33 cellular contexts compared by ENCODE assay signal in genomic region chr5:6861667-6862066, GRCh38.
"Had no signal": no experiment of that assay in that cellular context is flagged by ENCODE, and none has a peak within 500 bp of the region (broad histone marks: within the 10 kb centered on the region; RNA-seq: fewer than 3 reads in every experiment).

No MANE protein-coding gene starts in this region.

- H3K9me3 Mint-ChIP-seq: activated B cell treated with CpG ODN at 0.5 μM for 24 hours; activated CD4-positive, alpha-beta T cell treated with anti-CD3 and anti-CD28 coated beads, Interleukin-2, amount 10 ng/mL, durations not matched to agents 24 days and 14 days; activated naive CD8-positive, alpha-beta T cell treated with anti-CD3 and anti-CD28 coated beads, Interleukin-2, amount 50 U/mL, for 24 hours; central memory CD8-positive, alpha-beta T cell had no signal

- DNase-seq: activated B cell treated with CpG ODN at 0.5 μM for 24 hours; activated CD4-positive, alpha-beta T cell treated with anti-CD3 and anti-CD28 coated beads for 1 hour; activated CD4-positive, alpha-beta T cell treated with anti-CD3 and anti-CD28 coated beads, Interleukin-2, amount 10 ng/mL, durations not matched to agents 24 days and 14 days; activated CD4-positive, alpha-beta T cell treated with anti-CD3 and anti-CD28 coated beads, Interleukin-2, amount 50 U/mL, for 48 hours; activated CD8-positive, alpha-beta memory T cell treated with anti-CD3 and anti-CD28 coated beads, Interleukin-2, amount 10 ng/mL, durations not matched to agents 7 days and 5 days; activated effector memory CD4-positive, alpha-beta T cell treated with anti-CD3 and anti-CD28 coated beads, Interleukin-2, amount 50 U/mL, for 16 hours; activated naive CD4-positive, alpha-beta T cell treated with Interleukin-2 at 50 U/mL for 16 hours; activated naive CD8-positive, alpha-beta T cell treated with anti-CD3 and anti-CD28 coated beads, Interleukin-2, amount 50 U/mL, for 24 hours; activated T-cell treated with anti-CD3 and anti-CD28 coated beads, Interleukin-2, amount 50 U/mL, for 24 hours; amniotic stem cell; body of pancreas; MV-4-11; NCI-H1092 treated with DMSO at 0.1 percent for 48 hours; NCI-H1417 treated with DMSO at 0.1 percent for 48 hours; NCI-H1694; NCI-H2029; NCI-H2107; NCI-H2171 treated with DMSO at 0.1 percent for 48 hours; NCI-H226; NCI-H510A; NCI-H526 treated with DMSO at 0.1 percent for 48 hours; NK-92 treated with Interleukin-12 subunit alpha and Interleukin-12 subunit beta, amount 100 ng/mL, for 24 hours; OCI-M1; Right ventricle myocardium superior; SJCRH30; SW 1271 had no signal

- H3K27ac Mint-ChIP-seq: activated B cell treated with CpG ODN at 0.5 μM for 24 hours; activated CD4-positive, alpha-beta T cell treated with anti-CD3 and anti-CD28 coated beads, Interleukin-2, amount 10 ng/mL, durations not matched to agents 24 days and 14 days; activated CD8-positive, alpha-beta memory T cell treated with anti-CD3 and anti-CD28 coated beads, Interleukin-2, amount 10 ng/mL, durations not matched to agents 7 days and 5 days; activated naive CD4-positive, alpha-beta T cell treated with anti-CD3 and anti-CD28 coated beads, Interleukin-2, amount 50 U/mL, for 72 hours; activated naive CD8-positive, alpha-beta T cell treated with anti-CD3 and anti-CD28 coated beads, Interleukin-2, amount 50 U/mL, for 24 hours; activated T-cell treated with anti-CD3 and anti-CD28 coated beads, Interleukin-2, amount 50 U/mL, for 24 hours; T-helper 2 cell treated with Interferon-gamma antibody and Interleukin-4, amounts not matched to agents 5 μg/mL and 100 μg/mL, for 36 hours had no signal

- H3K4me1 ChIP-seq: ascending aorta, body of pancreas, SJCRH30 had no signal

- H3K27me3 Mint-ChIP-seq: activated B cell treated with CpG ODN at 0.5 μM for 24 hours; activated CD4-positive, alpha-beta T cell treated with anti-CD3 and anti-CD28 coated beads, Interleukin-2, amount 10 ng/mL, durations not matched to agents 24 days and 14 days; activated CD8-positive, alpha-beta memory T cell treated with anti-CD3 and anti-CD28 coated beads, Interleukin-2, amount 10 ng/mL, durations not matched to agents 7 days and 5 days; activated naive CD8-positive, alpha-beta T cell treated with anti-CD3 and anti-CD28 coated beads, Interleukin-2, amount 50 U/mL, for 24 hours; central memory CD8-positive, alpha-beta T cell had no signal

- ATAC-seq: activated CD8-positive, alpha-beta memory T cell treated with anti-CD3 and anti-CD28 coated beads, Interleukin-2, amount 10 ng/mL, durations not matched to agents 7 days and 5 days; activated naive CD4-positive, alpha-beta T cell treated with anti-CD3 and anti-CD28 coated beads, Interleukin-2, amount 50 U/mL, for 72 hours; activated naive CD8-positive, alpha-beta T cell treated with anti-CD3 and anti-CD28 coated beads, Interleukin-2, amount 50 U/mL, for 24 hours; body of pancreas; Panc1; SK-N-SH treated with all-trans-retinoic acid at 6 μM for 48 hours had no signal

- H3K4me1 Mint-ChIP-seq: activated B cell treated with CpG ODN at 0.5 μM for 24 hours; activated CD4-positive, alpha-beta T cell treated with anti-CD3 and anti-CD28 coated beads, Interleukin-2, amount 10 ng/mL, durations not matched to agents 24 days and 14 days; activated CD8-positive, alpha-beta memory T cell treated with anti-CD3 and anti-CD28 coated beads, Interleukin-2, amount 10 ng/mL, durations not matched to agents 7 days and 5 days; activated naive CD8-positive, alpha-beta T cell treated with anti-CD3 and anti-CD28 coated beads, Interleukin-2, amount 50 U/mL, for 24 hours; central memory CD8-positive, alpha-beta T cell had no signal

- H3K9me3 ChIP-seq: body of pancreas, SJCRH30 had no signal

- H3K36me3 ChIP-seq: ascending aorta, SJCRH30 had no signal

- H3K27ac ChIP-seq: ascending aorta, body of pancreas, RWPE1, SJCRH30 had no signal

- H3K4me3 ChIP-seq: ascending aorta, body of pancreas, SJCRH30 had no signal

- H3K36me3 Mint-ChIP-seq: activated CD8-positive, alpha-beta memory T cell treated with anti-CD3 and anti-CD28 coated beads, Interleukin-2, amount 10 ng/mL, durations not matched to agents 7 days and 5 days had no signal

- H3K27me3 ChIP-seq: ascending aorta, body of pancreas, SJCRH30 had no signal

- H3K4me3 Mint-ChIP-seq: activated B cell treated with CpG ODN at 0.5 μM for 24 hours; activated CD4-positive, alpha-beta T cell treated with anti-CD3 and anti-CD28 coated beads, Interleukin-2, amount 10 ng/mL, durations not matched to agents 24 days and 14 days; activated CD8-positive, alpha-beta memory T cell treated with anti-CD3 and anti-CD28 coated beads, Interleukin-2, amount 10 ng/mL, durations not matched to agents 7 days and 5 days; activated naive CD8-positive, alpha-beta T cell treated with anti-CD3 and anti-CD28 coated beads, Interleukin-2, amount 50 U/mL, for 24 hours; activated T-cell treated with anti-CD3 and anti-CD28 coated beads, Interleukin-2, amount 50 U/mL, for 24 hours; central memory CD8-positive, alpha-beta T cell; T-helper 2 cell treated with Interferon-gamma antibody and Interleukin-4, amounts not matched to agents 5 μg/mL and 100 μg/mL, for 36 hours had no signal
